In the genomic region with DNA sequence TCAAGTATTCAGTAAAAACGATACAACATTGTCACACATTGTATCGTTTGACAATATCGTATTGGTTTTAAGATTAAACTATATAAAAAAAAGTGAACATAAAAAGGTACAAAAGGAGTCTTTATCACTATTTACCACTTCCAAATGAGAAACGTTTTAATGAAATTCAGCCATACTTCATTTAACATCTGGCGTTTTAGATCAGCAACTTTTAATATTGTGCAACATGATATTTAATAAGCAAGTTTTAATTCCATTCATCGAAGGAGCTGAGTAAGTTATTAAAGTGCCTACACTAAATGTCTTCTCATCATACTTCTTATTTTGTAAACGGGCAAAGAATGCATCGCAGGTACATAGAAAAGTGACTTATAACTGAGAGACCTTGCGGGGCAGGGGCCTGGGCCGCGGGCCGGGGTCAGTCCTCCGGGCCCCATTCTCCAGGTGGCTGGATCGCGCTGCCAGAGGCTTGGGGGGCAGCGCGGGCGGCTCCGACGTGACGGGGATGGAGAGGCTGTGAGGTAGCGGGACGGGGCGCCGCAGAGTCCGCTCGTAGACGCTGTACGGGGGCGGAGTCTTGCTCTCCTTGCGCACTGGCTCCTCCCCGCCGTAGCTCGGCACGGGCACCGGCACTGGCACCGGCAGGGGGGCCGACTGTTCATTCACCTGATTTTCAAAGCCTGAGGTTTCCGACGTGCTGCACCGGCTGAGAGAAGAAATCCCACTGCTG, we compare ENCODE assay signal across 17 cellular contexts.
DNase-seq lines count a peak whose midpoint lies in the region; TF ChIP-seq lines count a peak whose summit lies in the region.
"Had no signal": no experiment of that assay in that cellular context is flagged by ENCODE, and none has a peak within 500 bp of the region (broad histone marks: within the 10 kb centered on the region; RNA-seq: fewer than 3 reads in every experiment).

No MANE protein-coding gene starts in this region.

- H3F3A ChIP-seq in MM.1S (ENCODE audit: insufficient read depth, low read length), result no peaks in the 10 kb centered on the region

- no peaks in the 10 kb centered on the region for H3K79me2 ChIP-seq in MM.1S (ENCODE audit: low read length)

- peak overlapping the region; percentile 48 for H3K4me3 Mint-ChIP-seq in activated naive CD4-positive, alpha-beta T cell treated with anti-CD3 and anti-CD28 coated beads for 36 hours
- H3K4me3 Mint-ChIP-seq: CD14-positive monocyte had no signal

- H3K27me3 ChIP-seq in NT2/D1 (ENCODE audit: insufficient read depth, insufficient read length) (peaks cover 19% of the 10 kb centered on the region), iPS-15b (ENCODE audit: control insufficient read depth, insufficient read depth, low read length) (no peaks in the 10 kb centered on the region), testis (no peaks in the 10 kb centered on the region), MM.1S (replicated peaks; ENCODE audit: insufficient read depth, low read length) (no peaks in the 10 kb centered on the region)

- no peak overlapping the region for H3K27ac ChIP-seq in testis
- H3K27ac ChIP-seq in MM.1S (ENCODE audit: low read length), result no peak overlapping the region

- H3K36me3 ChIP-seq in NT2/D1 (ENCODE audit: insufficient read depth, insufficient read length, low read length) (no peaks in the 10 kb centered on the region), iPS-15b (ENCODE audit: control insufficient read depth, insufficient read depth, low read length) (peaks cover 2% of the 10 kb centered on the region), testis (ENCODE audit: low read depth, missing control alignments) (no peaks in the 10 kb centered on the region), MM.1S (replicated peaks; ENCODE audit: insufficient read depth, low read length) (no peaks in the 10 kb centered on the region)

- H3K36me3 Mint-ChIP-seq in activated naive CD4-positive, alpha-beta T cell treated with anti-CD3 and anti-CD28 coated beads for 36 hours (ENCODE audit: low read depth), result no peaks in the 10 kb centered on the region
- H3K36me3 Mint-ChIP-seq: CD14-positive monocyte had no signal

- H2AFZ ChIP-seq in MM.1S (ENCODE audit: low read length), result no peak overlapping the region

- CTCF ChIA-PET in activated naive CD4-positive, alpha-beta T cell treated with anti-CD3 and anti-CD28 coated beads for 36 hours (lab: Charles Lee), result interaction anchor here (0.7 to 1.1 kb wide), 3 partner anchors 11 to 663 kb away, joined by 3 read pairs; no protein-coding TSS in a partner anchor

- H3K4me3 ChIP-seq in NT2/D1 (ENCODE audit: insufficient read length, low read depth), result peak overlapping the region; percentile 40
- peak overlapping the region; percentile 23 for H3K4me3 ChIP-seq in iPS-15b (ENCODE audit: low read depth, low read length)
- H3K4me3 ChIP-seq in testis, result peak overlapping the region; percentile 15 to 32
- no peak overlapping the region for H3K4me3 ChIP-seq in MM.1S (ENCODE audit: low read length)

- DNase-seq in activated naive CD4-positive, alpha-beta T cell treated with anti-CD3 and anti-CD28 coated beads for 36 hours, result peak; percentile 4
- no peak for DNase-seq in activated naive CD4-positive, alpha-beta T cell (lab: John Stamatoyannopoulos, UW)
- DNase-seq in NT2/D1 (ENCODE audit: low read depth, low spot score) (no peak), testis (no peak), MM.1S (no peak), ecto neural progenitor cell (ENCODE audit: low spot score) (no peak), C1 segment of cervical spinal cord (lab: John Stamatoyannopoulos, UW) (no peak)
- DNase-seq: COR-L47, HCEC 1CT, KG1, NCI-H1092 treated with DMSO at 0.1 percent for 48 hours, NCI-H1694 treated with DMSO at 0.1 percent for 48 hours, NCI-H345, NCI-H526 treated with DMSO at 0.1 percent for 48 hours, OCI-M1 had no signal

- intact Hi-C loops in activated naive CD4-positive, alpha-beta T cell treated with anti-CD3 and anti-CD28 coated beads for 36 hours (cut with micrococcal nuclease), result no loop called here
- intact Hi-C loops in testis (cut with DNase I; ENCODE audit: low total_unique reads), result no loop called here

- no peaks in the 10 kb centered on the region for H3K9me3 Mint-ChIP-seq in activated naive CD4-positive, alpha-beta T cell treated with anti-CD3 and anti-CD28 coated beads for 36 hours

- no peaks in the 10 kb centered on the region for H4K20me1 ChIP-seq in MM.1S (ENCODE audit: insufficient read depth, low read length)

- H3K4me1 Mint-ChIP-seq in activated naive CD4-positive, alpha-beta T cell treated with anti-CD3 and anti-CD28 coated beads for 36 hours (ENCODE audit: low read depth), result no peaks in the 10 kb centered on the region
- H3K4me1 Mint-ChIP-seq: CD14-positive monocyte had no signal

- peaks cover 7% of the 10 kb centered on the region for H3K27me3 Mint-ChIP-seq in activated naive CD4-positive, alpha-beta T cell treated with anti-CD3 and anti-CD28 coated beads for 36 hours (ENCODE audit: low read depth)

- no peak overlapping the region for H3K27ac Mint-ChIP-seq in activated naive CD4-positive, alpha-beta T cell treated with anti-CD3 and anti-CD28 coated beads for 36 hours
- H3K27ac Mint-ChIP-seq: CD14-positive monocyte had no signal

- TF ChIP-seq POLR2A in testis (IDR thresholded peaks at IDR 0.05), result no peak

- H3K4me1 ChIP-seq in NT2/D1 (ENCODE audit: insufficient read depth, insufficient read length) (no peaks in the 10 kb centered on the region), iPS-15b (ENCODE audit: control insufficient read depth, insufficient read depth, low read length) (no peaks in the 10 kb centered on the region), testis (no peaks in the 10 kb centered on the region), MM.1S (ENCODE audit: low read length) (no peaks in the 10 kb centered on the region)

- 64 to 68% methylated on average over 41 of the region's 41 CpGs for WGBS in testis, 2 donors

- no peak overlapping the region for H3K9ac ChIP-seq in NT2/D1 (ENCODE audit: insufficient read length, low read depth)
- peak overlapping the region; percentile 8 for H3K9ac ChIP-seq in iPS-15b (ENCODE audit: low read depth, low read length)
- no peak overlapping the region for H3K9ac ChIP-seq in MM.1S (ENCODE audit: low read length)

- TF ChIP-seq CTCF in testis (IDR thresholded peaks at IDR 0.05), result no peak
- no peak for TF ChIP-seq CTCF in MM.1S (IDR thresholded peaks at IDR 0.05; ENCODE audit: low read length)

- H3K9me3 ChIP-seq in NT2/D1 (ENCODE audit: insufficient read depth, low read length), result no peaks in the 10 kb centered on the region
- no peaks in the 10 kb centered on the region for H3K9me3 ChIP-seq in iPS-15b (ENCODE audit: control insufficient read depth, insufficient read depth, low read length)
- no peaks in the 10 kb centered on the region for H3K9me3 ChIP-seq in testis
- no peaks in the 10 kb centered on the region for H3K9me3 ChIP-seq in MM.1S (replicated peaks; ENCODE audit: insufficient read depth, low read length)

- no peaks in the 10 kb centered on the region for H3K9me2 ChIP-seq in MM.1S (replicated peaks; ENCODE audit: insufficient read depth, low read length)

- H3K4me2 ChIP-seq in MM.1S (ENCODE audit: low read depth, low read length), result no peak overlapping the region
